In genomic region chr2:85889648-85890281, GRCh38 we compare ENCODE assay signal across 8 cellular contexts. TPM values are rescaled to one million over a fixed set of nuclear protein-coding genes. Genes with fewer than 3 reads are reported as not detected.
A peak's percentile ranks its signal among the peaks of the same experiment; 100 is the strongest.
DNase-seq lines count a peak whose midpoint lies in the region; ATAC-seq, FAIRE-seq and TF ChIP-seq lines count a peak whose summit lies in the region.

No MANE protein-coding gene starts in this region.

- no peak for FAIRE-seq in urothelium cell line (lab: Jason Lieb, UNC)

- H3K9ac ChIP-seq in duodenal mucosa (ENCODE audit: low read depth in 1 of 2, low read length in 2 of 2), result peak overlapping the region; percentile 59 to 63

- no peak for DNase-seq in AG04450 (ENCODE audit: low read depth, low spot score)
- DNase-seq in urothelium cell line (ENCODE audit: low spot score), result no peak
- no peak for DNase-seq in stimulated activated CD4-positive, alpha-beta T cell treated with anti-CD3 and anti-CD28 coated beads, Interleukin-4, amount 100 ng/mL, for 4 hours
- DNase-seq in NCI-H2107 (lab: John Stamatoyannopoulos, UW), result no peak

- no peak for ATAC-seq in HG02571 (IDR thresholded peaks at IDR 0.05; ENCODE audit: unreplicated experiment)

- POLR2A ChIA-PET in AG04450 (lab: Yijun Ruan, JAX), result interaction anchor here (0.9 to 4.3 kb wide), 5 partner anchors 22 to 147 kb away, joined by 3 to 25 read pairs (median 3); no protein-coding TSS in a partner anchor

- H3K4me1 ChIP-seq in duodenal mucosa (ENCODE audit: control insufficient read depth in 1 of 2, insufficient read depth in 2 of 2, low read length in 2 of 2) (peaks cover 16 to 28% of the 10 kb centered on the region in 2 donors), muscle layer of duodenum (ENCODE audit: control insufficient read depth in 1 of 2, insufficient read depth in 2 of 2, low read length in 2 of 2) (peaks cover 0 to 24% of the 10 kb centered on the region in 2 donors)

- CTCF ChIA-PET in AG04450 (lab: Charles Lee), result interaction anchor here (0.6 to 2.4 kb wide), 37 partner anchors 11 to 230 kb away, joined by 3 to 16 read pairs (median 5); no protein-coding TSS in a partner anchor

- H3K36me3 ChIP-seq in KOPT-K1 (ENCODE audit: insufficient read depth, low read length) (no peaks in the 10 kb centered on the region), duodenal mucosa (ENCODE audit: control insufficient read depth in 1 of 2, insufficient read depth in 2 of 2, low read length in 2 of 2) (no peaks in the 10 kb centered on the region), muscle layer of duodenum (ENCODE audit: control insufficient read depth in 1 of 2, insufficient read depth in 2 of 2, low read length in 2 of 2) (no peaks in the 10 kb centered on the region)

- TF ChIP-seq CTCF in AG04450 (IDR thresholded peaks at IDR 0.05; ENCODE audit: low read depth, low read length), result no peak

- H3K4me3 ChIP-seq in AG04450 (ENCODE audit: low read depth, low read length) (peak overlapping the region; percentile 73), duodenal mucosa (ENCODE audit: low read depth in 1 of 2, low read length in 2 of 2) (peak overlapping the region; percentile 78 to 82), muscle layer of duodenum (ENCODE audit: low read depth in 1 of 2, low read length in 2 of 2) (peak overlapping the region; percentile 81 to 95)

- no peaks in the 10 kb centered on the region for H3K27me3 ChIP-seq in AG04450 (ENCODE audit: control insufficient read depth, insufficient read depth, low read length)
- H3K27me3 ChIP-seq in duodenal mucosa (ENCODE audit: control insufficient read depth in 1 of 2, insufficient read depth in 2 of 2, low read length in 2 of 2), result no peaks in the 10 kb centered on the region
- H3K27me3 ChIP-seq in muscle layer of duodenum (ENCODE audit: low read depth, low read length), result no peaks in the 10 kb centered on the region

- peak overlapping the region; percentile 58 for H3K27ac ChIP-seq in AG04450 (ENCODE audit: low read depth, low read length)
- H3K27ac ChIP-seq in KOPT-K1 (ENCODE audit: low read depth, low read length, poor library complexity, severe bottlenecking), result peak overlapping the region; percentile 61
- peak overlapping the region; percentile 26 for H3K27ac ChIP-seq in duodenal mucosa (ENCODE audit: low read depth, low read length)
- peak overlapping the region; percentile 69 for H3K27ac ChIP-seq in muscle layer of duodenum (ENCODE audit: low read length)

- no peaks in the 10 kb centered on the region; the same call in 1 of the 2 replicates for H3K9me3 ChIP-seq in AG04450 (ENCODE audit: control insufficient read depth, insufficient read depth, low read length)
- H3K9me3 ChIP-seq in KOPT-K1 (ENCODE audit: insufficient read depth, low read length, poor library complexity, severe bottlenecking), result peaks cover 5% of the 10 kb centered on the region
- no peaks in the 10 kb centered on the region for H3K9me3 ChIP-seq in duodenal mucosa (ENCODE audit: control insufficient read depth in 1 of 2, low read length in 2 of 2)
- no peaks in the 10 kb centered on the region for H3K9me3 ChIP-seq in muscle layer of duodenum (ENCODE audit: control insufficient read depth in 1 of 2, low read length in 2 of 2)

RNA-seq across cellular contexts. Expression of gene ST3GAL5, which starts 1.0 kb away (rescaled TPM):
- polyA plus RNA-seq in AG04450 (2011; rRNA removed), result 22.3 and 26.8 TPM in 2 replicates
- polyA minus RNA-seq in AG04450 (2011; rRNA and poly(A)+ RNA removed), result 13.1 and 16.2 TPM in 2 replicates
